1 cellular context compared by ENCODE assay signal in the genomic region with DNA sequence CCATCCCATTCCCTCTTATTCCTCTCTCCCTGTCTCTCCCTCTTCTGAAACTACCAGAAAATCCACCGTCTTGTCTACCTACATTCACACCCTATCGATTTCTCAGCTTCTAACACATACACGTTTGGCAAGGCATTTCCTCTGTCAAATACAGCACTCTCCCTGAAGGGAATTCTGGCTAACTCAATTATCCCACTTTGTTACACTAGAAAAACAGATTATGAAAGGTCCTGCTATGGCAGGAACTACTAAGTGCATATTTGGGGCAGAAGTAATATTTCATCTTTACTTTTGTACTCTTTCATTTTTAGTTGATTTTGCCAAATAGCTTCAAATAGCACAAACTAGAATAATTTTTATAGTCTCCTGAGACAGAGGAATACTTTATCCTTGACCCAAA.
TF ChIP-seq lines count a peak whose summit lies in the region.

No MANE protein-coding gene starts in this region.

TF ChIP-seq in SK-N-SH, 30 proteins besides CTCF, POLR2A, EP300 and RAD21:
- TF ChIP-seq, protein P1, sequence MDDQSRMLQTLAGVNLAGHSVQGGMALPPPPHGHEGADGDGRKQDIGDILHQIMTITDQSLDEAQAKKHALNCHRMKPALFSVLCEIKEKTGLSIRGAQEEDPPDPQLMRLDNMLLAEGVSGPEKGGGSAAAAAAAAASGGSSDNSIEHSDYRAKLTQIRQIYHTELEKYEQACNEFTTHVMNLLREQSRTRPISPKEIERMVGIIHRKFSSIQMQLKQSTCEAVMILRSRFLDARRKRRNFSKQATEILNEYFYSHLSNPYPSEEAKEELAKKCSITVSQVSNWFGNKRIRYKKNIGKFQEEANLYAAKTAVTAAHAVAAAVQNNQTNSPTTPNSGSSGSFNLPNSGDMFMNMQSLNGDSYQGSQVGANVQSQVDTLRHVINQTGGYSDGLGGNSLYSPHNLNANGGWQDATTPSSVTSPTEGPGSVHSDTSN (IDR thresholded peaks at IDR 0.05), result no peak
- TF ChIP-seq, protein P2, sequence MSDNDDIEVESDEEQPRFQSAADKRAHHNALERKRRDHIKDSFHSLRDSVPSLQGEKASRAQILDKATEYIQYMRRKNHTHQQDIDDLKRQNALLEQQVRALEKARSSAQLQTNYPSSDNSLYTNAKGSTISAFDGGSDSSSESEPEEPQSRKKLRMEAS (IDR thresholded peaks at IDR 0.05; ENCODE audit: low read depth), result no peak
- no peak for TF ChIP-seq EZH2phosphoT487 (IDR thresholded peaks at IDR 0.05; ENCODE audit: borderline replicate concordance, low read depth)
- TF ChIP-seq, protein P3, sequence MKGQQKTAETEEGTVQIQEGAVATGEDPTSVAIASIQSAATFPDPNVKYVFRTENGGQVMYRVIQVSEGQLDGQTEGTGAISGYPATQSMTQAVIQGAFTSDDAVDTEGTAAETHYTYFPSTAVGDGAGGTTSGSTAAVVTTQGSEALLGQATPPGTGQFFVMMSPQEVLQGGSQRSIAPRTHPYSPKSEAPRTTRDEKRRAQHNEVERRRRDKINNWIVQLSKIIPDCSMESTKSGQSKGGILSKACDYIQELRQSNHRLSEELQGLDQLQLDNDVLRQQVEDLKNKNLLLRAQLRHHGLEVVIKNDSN (IDR thresholded peaks at IDR 0.05; ENCODE audit: borderline replicate concordance, low read depth), result no peak
- TF ChIP-seq RXRA (IDR thresholded peaks at IDR 0.05; ENCODE audit: borderline replicate concordance, low read depth), result no peak
- no peak for TF ChIP-seq FOXM1 (IDR thresholded peaks at IDR 0.05; ENCODE audit: low read depth)
- peak; percentile 58; the same call in 1 of the 2 replicates for TF ChIP-seq RCOR1 (IDR thresholded peaks at IDR 0.05; ENCODE audit: low read length)
- no peak for TF ChIP-seq GABPA (IDR thresholded peaks at IDR 0.05; ENCODE audit: low read depth)
